16 cellular contexts compared by ENCODE assay signal in the genomic region with DNA sequence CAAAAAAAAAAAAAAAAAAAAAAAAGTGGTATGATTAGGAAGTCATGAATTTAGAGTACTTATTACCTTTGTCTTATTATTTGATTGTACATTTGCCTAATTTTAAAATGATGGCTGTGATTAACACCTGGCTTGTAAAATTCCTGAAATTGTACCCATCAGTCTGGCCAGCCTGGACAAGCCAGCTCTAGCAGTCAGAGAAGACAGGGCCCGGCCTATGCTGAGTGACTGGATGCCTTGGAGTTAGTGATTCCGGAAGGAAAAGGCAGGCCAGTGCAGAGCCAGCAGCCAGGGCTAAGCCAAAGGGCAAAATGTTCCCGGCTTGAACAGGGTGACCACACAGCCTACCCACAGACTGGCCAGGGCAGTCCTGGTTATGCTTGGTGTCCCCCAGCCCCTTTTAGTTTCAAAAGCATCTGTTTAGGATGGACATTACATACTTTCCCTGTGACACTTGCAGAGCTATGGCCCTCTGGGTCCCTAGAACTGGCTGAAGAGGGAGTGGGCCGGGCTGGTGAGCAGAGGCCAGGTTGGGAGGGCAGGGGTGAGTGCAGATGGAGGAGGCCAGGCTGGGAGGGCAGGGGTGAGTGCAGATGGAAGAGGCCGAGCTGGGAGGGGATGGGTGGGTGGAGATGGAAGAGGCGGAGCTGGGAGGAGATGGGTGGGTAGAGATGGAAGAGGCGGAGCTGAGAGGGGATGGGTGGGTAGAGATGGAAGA.
"Had no signal": no experiment of that assay in that cellular context is flagged by ENCODE, and none has a peak within 500 bp of the region (broad histone marks: within the 10 kb centered on the region; RNA-seq: fewer than 3 reads in every experiment).

No MANE protein-coding gene starts in this region.

- H3K9me3 ChIP-seq: colonic mucosa, right atrium auricular region, transverse colon had no signal

- H3K36me3 ChIP-seq: brain microvascular endothelial cell, colonic mucosa, right atrium auricular region, transverse colon had no signal

- H3K27me3 ChIP-seq: brain microvascular endothelial cell, colonic mucosa, hepatocyte, right atrium auricular region, transverse colon had no signal

- H3K4me1 ChIP-seq: colonic mucosa, transverse colon had no signal

- DNase-seq: activated CD4-positive, alpha-beta T cell treated with anti-CD3 and anti-CD28 coated beads for 48 hours; activated CD4-positive, CD25-positive, alpha-beta regulatory T cell; activated CD8-positive, alpha-beta T cell treated with anti-CD3 and anti-CD28 coated beads for 36 hours; activated naive CD4-positive, alpha-beta T cell treated with Interleukin-2 at 50 U/mL for 16 hours; activated T-cell treated with anti-CD3 and anti-CD28 coated beads, Interleukin-2, amount 50 U/mL, for 24 hours; brain microvascular endothelial cell; colonic mucosa; foreskin fibroblast; nephron progenitor cell; occipital lobe; T-helper 1 cell; T-helper 9 cell; transverse colon had no signal

- H3K4me3 ChIP-seq: colonic mucosa, hepatocyte, right atrium auricular region, skin epidermis, transverse colon had no signal

- ATAC-seq: activated CD8-positive, alpha-beta T cell treated with anti-CD3 and anti-CD28 coated beads for 36 hours had no signal

- H3K27ac ChIP-seq: brain microvascular endothelial cell, colonic mucosa, hepatocyte, right atrium auricular region, transverse colon had no signal
